ENCODE assay signal across 20 cellular contexts in the genomic region with DNA sequence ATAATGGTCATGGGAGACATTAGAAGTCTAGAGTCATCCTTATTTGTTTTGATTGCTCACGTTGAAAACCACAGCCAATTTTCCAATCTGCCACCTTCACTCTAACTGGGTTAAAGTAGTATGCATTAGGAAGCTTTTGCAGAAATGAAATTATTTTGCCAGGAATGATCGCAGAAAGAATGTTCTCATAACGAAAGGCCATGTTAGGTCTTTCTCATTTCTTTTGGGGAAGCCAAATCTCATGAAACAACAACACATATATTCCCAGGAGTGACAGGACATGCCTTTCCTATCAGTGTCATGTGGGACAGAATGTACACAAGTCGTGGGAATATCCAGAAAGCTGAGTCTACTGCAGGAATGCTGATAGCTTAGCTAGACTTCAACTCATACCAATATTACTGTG.
DNase-seq lines count a peak whose midpoint lies in the region; ATAC-seq and TF ChIP-seq lines count a peak whose summit lies in the region.
"Had no signal": no experiment of that assay in that cellular context is flagged by ENCODE, and none has a peak within 500 bp of the region (broad histone marks: within the 10 kb centered on the region; RNA-seq: fewer than 3 reads in every experiment).

No MANE protein-coding gene starts in this region.

- no peak overlapping the region for H3K23ac ChIP-seq in mesenchymal stem cell (ENCODE audit: low read length in 2 of 2)

- no peaks in the 10 kb centered on the region for H3K36me3 ChIP-seq in heart right ventricle
- H3K36me3 ChIP-seq in mesenchymal stem cell (ENCODE audit: control insufficient read depth in 1 of 2, insufficient read depth in 2 of 2, low read depth in 1 of 2, low read length in 2 of 2): no peaks in the 10 kb centered on the region
- H3K36me3 ChIP-seq in vagina: no peaks in the 10 kb centered on the region
- H3K36me3 ChIP-seq: BLaER1, suprapubic skin had no signal

- H3K4me1 ChIP-seq in heart right ventricle: peaks cover 0 to 16% (median 0%) of the 10 kb centered on the region in 9 donors
- H3K4me1 ChIP-seq in mesenchymal stem cell (ENCODE audit: control insufficient read depth, insufficient read depth, low read depth, low read length): no peaks in the 10 kb centered on the region
- peaks cover 21% of the 10 kb centered on the region for H3K4me1 ChIP-seq in vagina
- H3K4me1 ChIP-seq: suprapubic skin had no signal

- WGBS in heart right ventricle, 2 donors: 42 to 43% methylated on average over 4 of the region's 4 CpGs
- 0% methylated on average over 1 of the region's 4 CpGs for WGBS in mesenchymal stem cell

- H3K9me3 ChIP-seq in heart right ventricle: no peaks in the 10 kb centered on the region
- no peaks in the 10 kb centered on the region for H3K9me3 ChIP-seq in mesenchymal stem cell (ENCODE audit: control insufficient read depth, low read length)
- no peaks in the 10 kb centered on the region for H3K9me3 ChIP-seq in vagina
- H3K9me3 ChIP-seq: A549, BLaER1, suprapubic skin had no signal

- no peak overlapping the region for H3K14ac ChIP-seq in mesenchymal stem cell (ENCODE audit: low read length in 2 of 2)

- TF ChIP-seq POLR2A in vagina (IDR thresholded peaks at IDR 0.05): no peak

- ATAC-seq in heart right ventricle (peak in 5 of 8 donors; percentile 63 to 76 (median 66)), Right ventricle myocardium superior (ENCODE audit: poor library complexity) (no peak), left colon (no peak)
- no peak for ATAC-seq in activated CD8-positive, alpha-beta memory T cell treated with anti-CD3 and anti-CD28 coated beads, Interleukin-2, amount 10 ng/mL, durations not matched to agents 7 days and 5 days
- ATAC-seq: A549; activated naive CD4-positive, alpha-beta T cell treated with anti-CD3 and anti-CD28 coated beads, Interleukin-2, amount 50 U/mL, for 72 hours had no signal

- H3K4ac ChIP-seq in mesenchymal stem cell (ENCODE audit: low read depth in 1 of 2, low read length in 2 of 2): no peak overlapping the region

- H3K27ac ChIP-seq in heart right ventricle (peak overlapping the region in 3 of 10 donors; percentile 4 to 46 (median 8)), mesenchymal stem cell (ENCODE audit: low read length, poor library complexity, severe bottlenecking) (no peak overlapping the region), vagina (peak overlapping the region; percentile 2)
- H3K27ac ChIP-seq: BLaER1, suprapubic skin had no signal

- no peak overlapping the region for H3K9ac ChIP-seq in mesenchymal stem cell (ENCODE audit: low read length)
- H3K9ac ChIP-seq: BLaER1 had no signal

- H3K18ac ChIP-seq in mesenchymal stem cell (ENCODE audit: low read depth in 1 of 2, low read length in 2 of 2): peak overlapping the region in 1 of 2 experiments; percentile 29

- no peak overlapping the region for H2BK12ac ChIP-seq in mesenchymal stem cell (ENCODE audit: low read length in 2 of 2)

- H3K27me3 ChIP-seq in heart right ventricle (no peaks in the 10 kb centered on the region), mesenchymal stem cell (ENCODE audit: control insufficient read depth in 1 of 2, insufficient read depth in 1 of 2, low read length in 2 of 2) (no peaks in the 10 kb centered on the region), vagina (no peaks in the 10 kb centered on the region)
- H3K27me3 ChIP-seq: BLaER1, suprapubic skin had no signal

- TF ChIP-seq CTCF in heart right ventricle (IDR thresholded peaks at IDR 0.05): no peak
- TF ChIP-seq CTCF in fibroblast of mammary gland (conservative IDR thresholded peaks at IDR 0.05; ENCODE audit: control insufficient read depth, insufficient read depth, low read depth, low read length): no peak
- TF ChIP-seq CTCF in vagina (IDR thresholded peaks at IDR 0.05): no peak

- H3K9me3 Mint-ChIP-seq in activated CD8-positive, alpha-beta memory T cell treated with anti-CD3 and anti-CD28 coated beads, Interleukin-2, amount 10 ng/mL, durations not matched to agents 7 days and 5 days (ENCODE audit: low read depth): peaks cover 6% of the 10 kb centered on the region
- H3K9me3 Mint-ChIP-seq: H9 had no signal

- no peak overlapping the region for H3K27ac Mint-ChIP-seq in activated CD8-positive, alpha-beta memory T cell treated with anti-CD3 and anti-CD28 coated beads, Interleukin-2, amount 10 ng/mL, durations not matched to agents 7 days and 5 days
- H3K27ac Mint-ChIP-seq: activated naive CD4-positive, alpha-beta T cell treated with anti-CD3 and anti-CD28 coated beads, Interleukin-2, amount 50 U/mL, for 72 hours; H9 had no signal

- H3K4me2 ChIP-seq in mesenchymal stem cell (ENCODE audit: low read length, poor library complexity, severe bottlenecking): no peak overlapping the region
- H3K4me2 ChIP-seq: A549, BLaER1 had no signal

- no peaks in the 10 kb centered on the region for H3K4me1 Mint-ChIP-seq in activated CD8-positive, alpha-beta memory T cell treated with anti-CD3 and anti-CD28 coated beads, Interleukin-2, amount 10 ng/mL, durations not matched to agents 7 days and 5 days

- no peaks in the 10 kb centered on the region for H3K79me1 ChIP-seq in mesenchymal stem cell (replicated peaks; ENCODE audit: low read length, poor library complexity, severe bottlenecking)

- no peak for DNase-seq in heart right ventricle
- no peak for DNase-seq in Right ventricle myocardium superior
- DNase-seq in fibroblast of mammary gland (ENCODE audit: low read depth): peak; percentile 77
- DNase-seq in mesenchymal stem cell: peak; percentile 75
- no peak for DNase-seq in vagina (ENCODE audit: extremely low spot score in 2 of 2)
- no peak for DNase-seq in GM03348 (ENCODE audit: low spot score)
- DNase-seq in left colon: no peak
- no peak for DNase-seq in activated CD8-positive, alpha-beta memory T cell treated with anti-CD3 and anti-CD28 coated beads, Interleukin-2, amount 10 ng/mL, durations not matched to agents 7 days and 5 days
- DNase-seq: activated CD4-positive, alpha-beta T cell treated with anti-CD3 and anti-CD28 coated beads for 48 hours; dermis blood vessel endothelial cell; H9; NCI-H1436; NCI-H526 treated with DMSO at 0.1 percent for 48 hours; nucleus accumbens; retina; SHP77 had no signal

- no peaks in the 10 kb centered on the region for H3K27me3 Mint-ChIP-seq in activated CD8-positive, alpha-beta memory T cell treated with anti-CD3 and anti-CD28 coated beads, Interleukin-2, amount 10 ng/mL, durations not matched to agents 7 days and 5 days

- H3K4me3 ChIP-seq in heart right ventricle (no peak overlapping the region), fibroblast of mammary gland (ENCODE audit: control insufficient read depth, low read depth, low read length) (no peak overlapping the region), mesenchymal stem cell (ENCODE audit: insufficient read depth in 1 of 2, low read depth in 1 of 2, low read length in 2 of 2) (no peak overlapping the region), vagina (no peak overlapping the region)
- H3K4me3 ChIP-seq: A549, BLaER1, suprapubic skin had no signal

- no peak overlapping the region for H3K4me3 Mint-ChIP-seq in activated CD8-positive, alpha-beta memory T cell treated with anti-CD3 and anti-CD28 coated beads, Interleukin-2, amount 10 ng/mL, durations not matched to agents 7 days and 5 days
- H3K4me3 Mint-ChIP-seq: H9 had no signal

- no peak overlapping the region for H2AFZ ChIP-seq in mesenchymal stem cell (ENCODE audit: low read depth, low read length)

- no peak overlapping the region for H2BK120ac ChIP-seq in mesenchymal stem cell (ENCODE audit: low read depth, low read length)

- H2BK5ac ChIP-seq in mesenchymal stem cell (ENCODE audit: low read depth, low read length, poor library complexity, severe bottlenecking): no peak overlapping the region

- no peak overlapping the region for H4K8ac ChIP-seq in mesenchymal stem cell (ENCODE audit: low read length)

- no peak overlapping the region for H2BK15ac ChIP-seq in mesenchymal stem cell (ENCODE audit: low read depth, poor library complexity, severe bottlenecking)

- H2AK5ac ChIP-seq in mesenchymal stem cell (ENCODE audit: low read length, severe bottlenecking): no peak overlapping the region

- CTCF ChIA-PET in activated CD8-positive, alpha-beta memory T cell treated with anti-CD3 and anti-CD28 coated beads, Interleukin-2, amount 10 ng/mL, durations not matched to agents 7 days and 5 days (lab: Charles Lee): no interaction called here

- no peaks in the 10 kb centered on the region for H3K36me3 Mint-ChIP-seq in activated CD8-positive, alpha-beta memory T cell treated with anti-CD3 and anti-CD28 coated beads, Interleukin-2, amount 10 ng/mL, durations not matched to agents 7 days and 5 days
- H3K36me3 Mint-ChIP-seq: activated naive CD4-positive, alpha-beta T cell treated with anti-CD3 and anti-CD28 coated beads, Interleukin-2, amount 50 U/mL, for 72 hours had no signal

- intact Hi-C loops in heart right ventricle (cut with DNase I) (loop anchor here in 1 of 10 donors (10.0 kb wide), 1 partner anchor 209 kb away; no protein-coding TSS in a partner anchor), Right ventricle myocardium superior (cut with DNase I) (no loop called here), vagina (cut with DNase I) (no loop called here), left colon (cut with DNase I, micrococcal nuclease) (no loop called here)

- no peak overlapping the region for H4K91ac ChIP-seq in mesenchymal stem cell (ENCODE audit: low read length)

Comparison
In these comparisons a context has a peak if more than half of its experiments do, and no peak if none do; other contexts are left out.
1. ATAC-seq: peak in heart right ventricle (5 of 8); none in Right ventricle myocardium superior (single experiment), left colon (single experiment) and activated CD8-positive, alpha-beta memory T cell treated with anti-CD3 and anti-CD28 coated beads, Interleukin-2, amount 10 ng/mL, durations not matched to agents 7 days and 5 days (single experiment).
2. DNase-seq: peak in fibroblast of mammary gland (single experiment) and mesenchymal stem cell (single experiment); none in heart right ventricle (0 of 2), Right ventricle myocardium superior (single experiment), vagina (0 of 2), GM03348 (single experiment), left colon (0 of 2) and activated CD8-positive, alpha-beta memory T cell treated with anti-CD3 and anti-CD28 coated beads, Interleukin-2, amount 10 ng/mL, durations not matched to agents 7 days and 5 days (single experiment).